9 cellular contexts compared by ENCODE assay signal in genomic region chr18:7221424-7222155, GRCh38. TPM values are rescaled to one million over a fixed set of nuclear protein-coding genes. Genes with fewer than 3 reads are reported as not detected.
DNase-seq lines count a peak whose midpoint lies in the region; ATAC-seq, FAIRE-seq and TF ChIP-seq lines count a peak whose summit lies in the region.
"Had no signal": no experiment of that assay in that cellular context is flagged by ENCODE, and none has a peak within 500 bp of the region (broad histone marks: within the 10 kb centered on the region; RNA-seq: fewer than 3 reads in every experiment).

No MANE protein-coding gene starts in this region.

- DNase-seq in DMS 273 (lab: John Stamatoyannopoulos, UW; ENCODE audit: unreplicated experiment) (peak; percentile 75), HPDE6-E6E7 (ENCODE audit: extremely low spot score) (peak; percentile 5), NCI-H69 (lab: John Stamatoyannopoulos, UW) (peak; percentile 79), bronchial epithelial cell (ENCODE audit: low read depth) (peak; percentile 72), cortex of kidney (lab: John Stamatoyannopoulos, UW) (no peak)

- WGBS in liver, result 46% methylated on average over 5 of the region's 5 CpGs

- H3K27me3 ChIP-seq in bronchial epithelial cell (ENCODE audit: control insufficient read depth, insufficient read depth, low read length) (no peaks in the 10 kb centered on the region), liver (ENCODE audit: control insufficient read depth in 4 of 4, insufficient read depth in 4 of 4, low read length in 3 of 4) (no peaks in the 10 kb centered on the region)
- H3K27me3 ChIP-seq: neutrophil had no signal

- ATAC-seq in HG03460 (IDR thresholded peaks at IDR 0.05; ENCODE audit: unreplicated experiment), result no peak
- no peak for ATAC-seq in GM21619 (IDR thresholded peaks at IDR 0.05; ENCODE audit: unreplicated experiment)

- H3K36me3 ChIP-seq in bronchial epithelial cell (ENCODE audit: control insufficient read depth, insufficient read depth, low read length) (no peaks in the 10 kb centered on the region), liver (ENCODE audit: control insufficient read depth in 4 of 4, insufficient read depth in 3 of 4, low read depth in 1 of 4, low read length in 3 of 4) (no peaks in the 10 kb centered on the region)
- H3K36me3 ChIP-seq: neutrophil had no signal

- no peak overlapping the region for H3K9ac ChIP-seq in liver (ENCODE audit: low read depth in 1 of 2, low read length in 2 of 2)

- no peaks in the 10 kb centered on the region for H3K9me3 ChIP-seq in liver (ENCODE audit: control insufficient read depth in 4 of 4, low read length in 3 of 4)
- H3K9me3 ChIP-seq: neutrophil had no signal

- no peak overlapping the region for H3K4me3 ChIP-seq in bronchial epithelial cell (ENCODE audit: low read depth, low read length)
- no peak overlapping the region for H3K4me3 ChIP-seq in liver (ENCODE audit: low read depth in 1 of 3, low read length in 3 of 3)

- TF ChIP-seq CTCF in bronchial epithelial cell (IDR thresholded peaks at IDR 0.05; ENCODE audit: insufficient read depth, low read length, severe bottlenecking), result peak; percentile 87
- peak; percentile 60 for TF ChIP-seq CTCF in liver (IDR thresholded peaks at IDR 0.05; ENCODE audit: low read depth, low read length, missing input control)

- peak; percentile 83 to 92 for TF ChIP-seq RAD21 in liver (IDR thresholded peaks at IDR 0.05)

- no peaks in the 10 kb centered on the region for H3K4me1 ChIP-seq in liver (ENCODE audit: control insufficient read depth in 4 of 4, insufficient read depth in 4 of 4, low read length in 3 of 4)

- H3K27ac ChIP-seq in liver (ENCODE audit: low read depth in 1 of 2, low read length in 2 of 2), result no peak overlapping the region
- H3K27ac ChIP-seq: neutrophil had no signal

- FAIRE-seq in bronchial epithelial cell (lab: Jason Lieb, UNC), result no peak

TF ChIP-seq in liver, 16 proteins besides CTCF, POLR2A, EP300 and RAD21:
- TF ChIP-seq HNF4A (conservative IDR thresholded peaks at IDR 0.05), result no peak
- TF ChIP-seq HNF4G (IDR thresholded peaks at IDR 0.05), result no peak
- no peak for TF ChIP-seq TAF1 (conservative IDR thresholded peaks at IDR 0.05)
- TF ChIP-seq GABPA (IDR thresholded peaks at IDR 0.05 in 1 of 2, conservative IDR thresholded peaks at IDR 0.05 in 1 of 2), result no peak
- TF ChIP-seq, protein P1, sequence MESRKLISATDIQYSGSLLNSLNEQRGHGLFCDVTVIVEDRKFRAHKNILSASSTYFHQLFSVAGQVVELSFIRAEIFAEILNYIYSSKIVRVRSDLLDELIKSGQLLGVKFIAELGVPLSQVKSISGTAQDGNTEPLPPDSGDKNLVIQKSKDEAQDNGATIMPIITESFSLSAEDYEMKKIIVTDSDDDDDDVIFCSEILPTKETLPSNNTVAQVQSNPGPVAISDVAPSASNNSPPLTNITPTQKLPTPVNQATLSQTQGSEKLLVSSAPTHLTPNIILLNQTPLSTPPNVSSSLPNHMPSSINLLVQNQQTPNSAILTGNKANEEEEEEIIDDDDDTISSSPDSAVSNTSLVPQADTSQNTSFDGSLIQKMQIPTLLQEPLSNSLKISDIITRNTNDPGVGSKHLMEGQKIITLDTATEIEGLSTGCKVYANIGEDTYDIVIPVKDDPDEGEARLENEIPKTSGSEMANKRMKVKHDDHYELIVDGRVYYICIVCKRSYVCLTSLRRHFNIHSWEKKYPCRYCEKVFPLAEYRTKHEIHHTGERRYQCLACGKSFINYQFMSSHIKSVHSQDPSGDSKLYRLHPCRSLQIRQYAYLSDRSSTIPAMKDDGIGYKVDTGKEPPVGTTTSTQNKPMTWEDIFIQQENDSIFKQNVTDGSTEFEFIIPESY (IDR thresholded peaks at IDR 0.05), result no peak
- TF ChIP-seq JUND (IDR thresholded peaks at IDR 0.05), result no peak
- no peak for TF ChIP-seq SP1 (IDR thresholded peaks at IDR 0.05)
- no peak for TF ChIP-seq EGR1 (IDR thresholded peaks at IDR 0.05; ENCODE audit: low read depth in 2 of 2)
- no peak for TF ChIP-seq NR2F2 (IDR thresholded peaks at IDR 0.05)
- TF ChIP-seq FOXA1 (IDR thresholded peaks at IDR 0.05), result no peak
- no peak for TF ChIP-seq RXRA (IDR thresholded peaks at IDR 0.05)

RNA-seq across cellular contexts. Expression of gene LRRC30, which starts 9.3 kb away (rescaled TPM):
- not detected in 2 replicates for total RNA-seq in bronchial epithelial cell
- total RNA-seq in liver, result not detected
- polyA plus RNA-seq in liver, result not detected
